ENCODE assay signal across 29 cellular contexts in the genomic region with DNA sequence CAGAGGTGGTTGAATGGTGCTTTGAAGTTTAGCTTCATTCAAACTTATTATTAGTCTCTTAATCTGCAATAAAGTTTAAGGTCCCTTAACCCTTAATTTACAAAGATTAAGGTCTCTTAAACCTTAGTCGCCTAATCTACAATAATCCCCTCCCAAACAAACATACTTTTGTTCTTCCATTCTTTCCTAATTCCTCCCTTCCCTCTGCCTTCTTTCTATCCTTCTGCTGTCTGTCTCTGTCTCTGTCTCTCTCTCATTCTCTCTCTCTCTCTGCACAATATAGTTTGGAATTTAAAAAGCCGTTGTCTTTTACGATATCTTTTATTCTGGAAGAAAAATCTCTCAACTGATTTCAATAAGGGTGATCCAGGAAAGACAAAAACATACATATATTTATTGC.
"Had no signal": no experiment of that assay in that cellular context is flagged by ENCODE, and none has a peak within 500 bp of the region (broad histone marks: within the 10 kb centered on the region; RNA-seq: fewer than 3 reads in every experiment).

No MANE protein-coding gene starts in this region.

- H3K4me1 ChIP-seq: left lung, lower lobe of right lung, pancreas, prostate gland, sigmoid colon, spleen, suprapubic skin, tibial artery, upper lobe of right lung had no signal

- H3K27me3 ChIP-seq: left lung, neural progenitor cell, pancreas, sigmoid colon, spleen, suprapubic skin, tibial artery, upper lobe of right lung had no signal

- FAIRE-seq: islet of Langerhans, kidney, pancreas, urothelium cell line had no signal

- H3K27ac ChIP-seq: left lung, lower lobe of right lung, neural progenitor cell, pancreas, prostate gland, sigmoid colon, spleen, suprapubic skin, thoracic aorta, tibial artery, upper lobe of right lung had no signal

- H3K9ac ChIP-seq: neural progenitor cell had no signal

- H3K36me3 ChIP-seq: left lung, lower lobe of right lung, neural progenitor cell, pancreas, prostate gland, sigmoid colon, spleen, suprapubic skin, thoracic aorta, tibial artery, upper lobe of right lung had no signal

- H3K4me3 ChIP-seq: left lung, lower lobe of right lung, neural progenitor cell, pancreas, prostate gland, sigmoid colon, spleen, suprapubic skin, thoracic aorta, tibial artery, upper lobe of right lung had no signal

- H2AFZ ChIP-seq: neural progenitor cell had no signal

- ATAC-seq: left colon; left lung; lower lobe of right lung; naive thymus-derived CD8-positive, alpha-beta T cell; pancreas; right cardiac atrium; stimulated activated effector memory CD8-positive, alpha-beta T cell treated with anti-CD3 and anti-CD28 coated beads, Interleukin-12 subunit alpha, Interleukin-12 subunit beta, amount 100 ng/mL, for 72 hours; upper lobe of right lung had no signal

- DNase-seq: hypothalamus; immature natural killer cell; kidney; left colon; left lung; lower lobe of right lung; mammary epithelial cell; mesenchymal stem cell; naive thymus-derived CD8-positive, alpha-beta T cell; nucleus accumbens; pancreas; posterior cingulate gyrus; retina; right cardiac atrium; sigmoid colon; small intestine; spleen; stimulated activated CD4-positive, alpha-beta T cell treated with anti-CD3 and anti-CD28 coated beads, Interleukin-4, amount 100 ng/mL, for 24 hours; stimulated activated naive CD4-positive, alpha-beta T cell; tibial artery; trophoblast cell; upper lobe of right lung had no signal

- H3K4me2 ChIP-seq: neural progenitor cell had no signal

- H3K9me3 ChIP-seq: lower lobe of right lung, pancreas, prostate gland, sigmoid colon, thoracic aorta, tibial artery, upper lobe of right lung had no signal
